ENCODE assay signal across 21 cellular contexts in the genomic region with DNA sequence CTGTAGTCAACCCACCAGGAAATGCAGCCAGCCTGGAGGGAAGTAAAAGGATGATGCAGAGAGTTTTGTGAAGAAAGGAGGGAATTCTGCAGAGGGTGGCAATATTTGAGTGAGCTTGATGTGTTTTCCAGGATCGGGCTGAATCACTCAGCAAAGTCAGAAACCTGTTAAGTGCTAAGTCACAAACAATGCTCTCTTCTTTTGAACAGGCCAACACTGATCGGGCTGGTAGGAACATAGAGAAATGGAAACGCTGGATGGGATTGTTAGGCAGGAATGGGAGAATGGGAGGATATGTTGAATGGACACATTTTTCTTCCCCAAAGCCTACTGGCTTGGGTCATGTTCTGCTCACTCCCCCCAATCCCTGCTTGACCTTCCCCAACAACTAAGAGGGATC. TPM values are rescaled to one million over a fixed set of nuclear protein-coding genes. Genes with fewer than 3 reads are reported as not detected.
"Had no signal": no experiment of that assay in that cellular context is flagged by ENCODE, and none has a peak within 500 bp of the region (broad histone marks: within the 10 kb centered on the region; RNA-seq: fewer than 3 reads in every experiment).

No MANE protein-coding gene starts in this region.

- H3K4me3 ChIP-seq: breast epithelium, MG63 had no signal

- DNase-seq: activated CD4-positive, alpha-beta T cell treated with anti-CD3 and anti-CD28 coated beads for 36 hours; activated CD4-positive, alpha-beta T cell treated with anti-CD3 and anti-CD28 coated beads, Interleukin-2, amount 50 U/mL, for 4 hours; activated CD8-positive, alpha-beta T cell treated with anti-CD3 and anti-CD28 coated beads, Interleukin-2, amount 10 ng/mL, durations not matched to agents 7 days and 5 days; activated effector memory CD4-positive, alpha-beta T cell treated with Interleukin-2 at 50 U/mL for 16 hours; activated naive CD4-positive, alpha-beta T cell; activated T-cell treated with anti-CD3 and anti-CD28 coated beads, Interleukin-2, amount 50 U/mL, for 24 hours; aorta; MG63; MV-4-11; NCI-H1092 treated with DMSO at 0.1 percent for 48 hours; NCI-H1436; NCI-H1694 treated with DMSO at 0.1 percent for 48 hours; NCI-H2029 treated with DMSO at 0.1 percent for 48 hours; NCI-H446; NCI-H524; PC-3; SK-N-SH; T-helper 1 cell had no signal

- H3K27ac ChIP-seq: breast epithelium had no signal

- H3K36me3 ChIP-seq: breast epithelium, MG63 had no signal

- H3K4me1 ChIP-seq: breast epithelium had no signal

- H3K27me3 ChIP-seq: breast epithelium, MG63 had no signal

- ATAC-seq: activated CD4-positive, alpha-beta T cell treated with anti-CD3 and anti-CD28 coated beads for 36 hours; activated CD8-positive, alpha-beta T cell treated with anti-CD3 and anti-CD28 coated beads, Interleukin-2, amount 10 ng/mL, durations not matched to agents 7 days and 5 days; PC-3 had no signal

- H3K9me3 ChIP-seq: breast epithelium, MG63, SK-N-SH had no signal

RNA-seq across cellular contexts. Expression of gene KCNS3, which starts 36.6 kb away (rescaled TPM):
- total RNA-seq: activated CD8-positive, alpha-beta T cell treated with anti-CD3 and anti-CD28 coated beads, Interleukin-2, amount 10 ng/mL, durations not matched to agents 7 days and 5 days; activated T-helper 1 cell treated with anti-CD3 and anti-CD28 coated beads, Interleukin-12 subunit alpha, Interleukin-12 subunit beta, Interleukin-2, Interleukin-4 antibody, amounts not matched to agents 30 ng/mL and 10 ng/mL and 1 ng/mL, durations not matched to agents 14 hours and 24 hours and 36 hours; T-helper 2 cell treated with Interferon-gamma antibody and Interleukin-4, amounts not matched to agents 100 ng/mL and 5 ng/mL, for 36 hours had no signal
